ENCODE assay signal across 12 cellular contexts in genomic region chr22:23226497-23226850, GRCh38. TPM values are rescaled to one million over a fixed set of nuclear protein-coding genes. Genes with fewer than 3 reads are reported as not detected.
A peak's percentile ranks its signal among the peaks of the same experiment; 100 is the strongest.
DNase-seq lines count a peak whose midpoint lies in the region; ATAC-seq and TF ChIP-seq lines count a peak whose summit lies in the region.
"Had no signal": no experiment of that assay in that cellular context is flagged by ENCODE, and none has a peak within 500 bp of the region (broad histone marks: within the 10 kb centered on the region; RNA-seq: fewer than 3 reads in every experiment).

No MANE protein-coding gene starts in this region.

- H3K4me1 ChIP-seq in BLaER1 treated with 17β-estradiol and CSF1 and Interleukin-3, amounts not matched to agents 10 nM and 100 nM, result peaks cover 57 to 76% (median 64%) of the 10 kb centered on the region in 10 experiments
- peaks cover 29% of the 10 kb centered on the region for H3K4me1 ChIP-seq in endodermal cell (ENCODE audit: control insufficient read depth, insufficient read depth, low read length)

- H3K27ac Mint-ChIP-seq in dendritic cell treated with granulocyte-macrophage colony-stimulating factor and Interleukin-4, amounts not matched to agents 40 ng/mL and 50 ng/mL, for 4 days, result peak overlapping the region; percentile 49
- H3K27ac Mint-ChIP-seq in endodermal cell, result no peak overlapping the region

- H3K9ac ChIP-seq in BLaER1 treated with 17β-estradiol and CSF1 and Interleukin-3, amounts not matched to agents 10 nM and 100 nM, result peak overlapping the region in 7 of 11 experiments; percentile 21 to 63 (median 50); a peak in 8 of 22 replicates
- H3K9ac ChIP-seq in endodermal cell (ENCODE audit: extremely low read depth, low read length, poor library complexity, severe bottlenecking), result no peak overlapping the region
- H3K9ac ChIP-seq: KMS-11 had no signal

- H3K4me3 Mint-ChIP-seq in dendritic cell treated with granulocyte-macrophage colony-stimulating factor and Interleukin-4, amounts not matched to agents 40 ng/mL and 50 ng/mL, for 4 days, result no peak overlapping the region
- H3K4me3 Mint-ChIP-seq in endodermal cell, result no peak overlapping the region

- peaks cover 9% of the 10 kb centered on the region for H3K36me3 Mint-ChIP-seq in dendritic cell treated with granulocyte-macrophage colony-stimulating factor and Interleukin-4, amounts not matched to agents 40 ng/mL and 50 ng/mL, for 4 days (ENCODE audit: low read depth)
- H3K36me3 Mint-ChIP-seq in endodermal cell (ENCODE audit: low read depth), result peaks cover 34% of the 10 kb centered on the region

- ATAC-seq in GM21528 (IDR thresholded peaks at IDR 0.05; ENCODE audit: low FRiP score, unreplicated experiment) (no peak), HG03565 (IDR thresholded peaks at IDR 0.05; ENCODE audit: unreplicated experiment) (no peak), GM19328 (IDR thresholded peaks at IDR 0.05; ENCODE audit: unreplicated experiment) (no peak)

- no peak for TF ChIP-seq CTCF in endodermal cell (conservative IDR thresholded peaks at IDR 0.05)

- DNase-seq in NCI-H446 (lab: John Stamatoyannopoulos, UW), result peak; percentile 77 to 86
- DNase-seq in myocyte (ENCODE audit: low read depth), result peak; percentile 73
- no peak for DNase-seq in endodermal cell
- DNase-seq: activated CD8-positive, alpha-beta memory T cell treated with anti-CD3 and anti-CD28 coated beads, Interleukin-2, amount 50 U/mL, for 4 hours; DMS53; nucleus accumbens had no signal

- H3K4me3 ChIP-seq in BLaER1 treated with 17β-estradiol and CSF1 and Interleukin-3, amounts not matched to agents 10 nM and 100 nM, result peak overlapping the region in 2 of 10 experiments; percentile 35 to 39; a peak in 4 of 20 replicates
- no peak overlapping the region for H3K4me3 ChIP-seq in endodermal cell (ENCODE audit: low read length)

- peaks cover 65% of the 10 kb centered on the region for H3K4me1 Mint-ChIP-seq in dendritic cell treated with granulocyte-macrophage colony-stimulating factor and Interleukin-4, amounts not matched to agents 40 ng/mL and 50 ng/mL, for 4 days (ENCODE audit: low read depth)
- peaks cover 66% of the 10 kb centered on the region for H3K4me1 Mint-ChIP-seq in endodermal cell

- H3K27me3 Mint-ChIP-seq in dendritic cell treated with granulocyte-macrophage colony-stimulating factor and Interleukin-4, amounts not matched to agents 40 ng/mL and 50 ng/mL, for 4 days, result no peaks in the 10 kb centered on the region
- H3K27me3 Mint-ChIP-seq in endodermal cell (ENCODE audit: insufficient read depth), result no peaks in the 10 kb centered on the region

- peak overlapping the region in 9 of 11 experiments; percentile 28 to 85 (median 62); a peak in 17 of 22 replicates for H3K27ac ChIP-seq in BLaER1 treated with 17β-estradiol and CSF1 and Interleukin-3, amounts not matched to agents 10 nM and 100 nM
- no peak overlapping the region for H3K27ac ChIP-seq in endodermal cell (ENCODE audit: low read depth, low read length)
- H3K27ac ChIP-seq: KMS-11 had no signal

- H3K36me3 ChIP-seq in BLaER1 treated with 17β-estradiol and CSF1 and Interleukin-3, amounts not matched to agents 10 nM and 100 nM, result peaks cover 8 to 75% (median 43%) of the 10 kb centered on the region in 11 experiments; a peak in 20 of 22 replicates
- peaks cover 16% of the 10 kb centered on the region for H3K36me3 ChIP-seq in endodermal cell (ENCODE audit: control insufficient read depth, insufficient read depth, low read length)

- H3K9me3 ChIP-seq in BLaER1 treated with 17β-estradiol and CSF1 and Interleukin-3, amounts not matched to agents 10 nM and 100 nM (replicated peaks in 1 of 11), result peaks cover 24 to 37% (median 32%) of the 10 kb centered on the region in 11 experiments
- peaks cover 27% of the 10 kb centered on the region for H3K9me3 ChIP-seq in endodermal cell (ENCODE audit: control insufficient read depth, low read length)

- peak overlapping the region; percentile 25 to 100 (median 99); a peak in 21 of 22 replicates for H3K4me2 ChIP-seq in BLaER1 treated with 17β-estradiol and CSF1 and Interleukin-3, amounts not matched to agents 10 nM and 100 nM
- H3K4me2 ChIP-seq: KMS-11 had no signal

- intact Hi-C loops in dendritic cell treated with granulocyte-macrophage colony-stimulating factor and Interleukin-4, amounts not matched to agents 40 ng/mL and 50 ng/mL, for 4 days (cut with micrococcal nuclease), result no loop called here

- no peaks in the 10 kb centered on the region for H3K27me3 ChIP-seq in BLaER1 treated with 17β-estradiol and CSF1 and Interleukin-3, amounts not matched to agents 10 nM and 100 nM
- H3K27me3 ChIP-seq in endodermal cell (ENCODE audit: control insufficient read depth, insufficient read depth, low read length, poor library complexity, severe bottlenecking), result no peaks in the 10 kb centered on the region

- peaks cover 1 to 94% (median 16%) of the 10 kb centered on the region in 11 experiments; a peak in 18 of 22 replicates for H4K20me1 ChIP-seq in BLaER1 treated with 17β-estradiol and CSF1 and Interleukin-3, amounts not matched to agents 10 nM and 100 nM

- H3K9me3 Mint-ChIP-seq in dendritic cell treated with granulocyte-macrophage colony-stimulating factor and Interleukin-4, amounts not matched to agents 40 ng/mL and 50 ng/mL, for 4 days, result peaks cover 12% of the 10 kb centered on the region
- H3K9me3 Mint-ChIP-seq in endodermal cell, result peaks cover 21% of the 10 kb centered on the region

RNA-seq across cellular contexts. Expression of gene BCR, which starts 46.2 kb away (rescaled TPM):
- total RNA-seq in myocyte (18.1 and 42.0 TPM in 2 replicates), endodermal cell (100 to 1,000 TPM; 102 to 172 TPM)
- 63.9 TPM for polyA plus RNA-seq in myocyte (2012)
- 52.0 TPM for polyA plus RNA-seq in endodermal cell (2013, experiment 1 of 2)
- 54.4 TPM for polyA plus RNA-seq in endodermal cell (2013, experiment 2 of 2)
